Comparison of ENCODE assay signal across 8 cellular contexts in genomic region chr22:50186181-50186731, GRCh38. TPM values are rescaled to one million over a fixed set of nuclear protein-coding genes. Genes with fewer than 3 reads are reported as not detected.
DNase-seq lines count a peak whose midpoint lies in the region; ATAC-seq and TF ChIP-seq lines count a peak whose summit lies in the region.

No MANE protein-coding gene starts in this region.

- peaks cover 0 to 2% of the 10 kb centered on the region in 2 donors for H3K27me3 Mint-ChIP-seq in CD8-positive, alpha-beta memory T cell

- peak overlapping the region; percentile 61 for H3K27ac ChIP-seq in CD8-positive, alpha-beta memory T cell (ENCODE audit: low read depth, low read length)
- peak overlapping the region; percentile 76 for H3K27ac ChIP-seq in Panc1 (ENCODE audit: low read length)
- H3K27ac ChIP-seq in esophagus (ENCODE audit: low read depth in 2 of 2, low read length in 1 of 2), result peak overlapping the region; percentile 6 to 79
- peak overlapping the region; percentile 99 for H3K27ac ChIP-seq in neutrophil

- H3K9me3 ChIP-seq in CD8-positive, alpha-beta memory T cell (ENCODE audit: low read length), result no peaks in the 10 kb centered on the region
- H3K9me3 ChIP-seq in Panc1 (ENCODE audit: control insufficient read depth, insufficient read depth, low read depth, low read length) (no peaks in the 10 kb centered on the region), esophagus (ENCODE audit: control insufficient read depth in 2 of 2, insufficient read depth in 1 of 2, low read depth in 1 of 2, low read length in 1 of 2) (no peaks in the 10 kb centered on the region), neutrophil (no peaks in the 10 kb centered on the region)

- H3K4me1 Mint-ChIP-seq in CD8-positive, alpha-beta memory T cell, result peaks cover 22 to 46% (median 26%) of the 10 kb centered on the region in 3 donors

- no peak for TF ChIP-seq CTCF in Panc1 (IDR thresholded peaks at IDR 0.05)
- TF ChIP-seq CTCF in neutrophil (IDR thresholded peaks at IDR 0.05), result no peak

- WGBS in esophagus, 2 donors, result 1 to 2% methylated on average over 42 to 47 of the region's 47 CpGs

- peaks cover 7% of the 10 kb centered on the region for H3K36me3 ChIP-seq in CD8-positive, alpha-beta memory T cell (ENCODE audit: insufficient read depth, low read length)
- H3K36me3 ChIP-seq in Panc1 (ENCODE audit: control insufficient read depth, insufficient read depth, low read length) (no peaks in the 10 kb centered on the region), esophagus (ENCODE audit: control insufficient read depth in 2 of 2, insufficient read depth in 2 of 2, low read length in 1 of 2) (peaks cover 0 to 6% of the 10 kb centered on the region in 2 donors), neutrophil (peaks cover 6% of the 10 kb centered on the region)

- in situ Hi-C loops in Panc1 (cut with HindIII; ENCODE audit: low pct_unique_long_range_greater_than_20kb, low sequenced_read_pairs), result no loop called here

- DNase-seq in CD8-positive, alpha-beta memory T cell, result peak in 1 of 5 donors; percentile 55
- DNase-seq in Panc1 (ENCODE audit: low read depth, low spot score), result no peak
- no peak for DNase-seq in amygdala (lab: John Stamatoyannopoulos, UW)
- DNase-seq in NCI-H345 (lab: John Stamatoyannopoulos, UW), result no peak

- intact Hi-C loops in Panc1 (cut with micrococcal nuclease; ENCODE audit: unreplicated experiment), result no loop called here

- no peaks in the 10 kb centered on the region for H3K27me3 ChIP-seq in CD8-positive, alpha-beta memory T cell (ENCODE audit: insufficient read depth, low read length, poor library complexity, severe bottlenecking)
- no peaks in the 10 kb centered on the region for H3K27me3 ChIP-seq in Panc1 (ENCODE audit: control insufficient read depth, insufficient read depth, low read length)
- no peaks in the 10 kb centered on the region for H3K27me3 ChIP-seq in esophagus (ENCODE audit: control insufficient read depth in 1 of 2, insufficient read depth in 2 of 2, low read length in 2 of 2)
- no peaks in the 10 kb centered on the region for H3K27me3 ChIP-seq in neutrophil

- peak overlapping the region; percentile 90 to 100 (median 98) for H3K27ac Mint-ChIP-seq in CD8-positive, alpha-beta memory T cell

- CTCF ChIA-PET in CD8-positive, alpha-beta memory T cell (lab: Charles Lee), result interaction anchor here (2.0 kb wide), 1 partner anchor 11 kb away, joined by 6 read pairs; no protein-coding TSS in a partner anchor
- CTCF ChIA-PET in Panc1 (lab: Charles Lee), result no interaction called here

- H3K4me1 ChIP-seq in CD8-positive, alpha-beta memory T cell (ENCODE audit: insufficient read depth, low read length), result peaks cover 40% of the 10 kb centered on the region
- H3K4me1 ChIP-seq in Panc1 (ENCODE audit: control insufficient read depth, insufficient read depth, low read length), result peaks cover 46% of the 10 kb centered on the region
- H3K4me1 ChIP-seq in esophagus (ENCODE audit: control insufficient read depth in 2 of 2, insufficient read depth in 2 of 2, low read length in 1 of 2), result peaks cover 16 to 44% of the 10 kb centered on the region in 2 donors
- H3K4me1 ChIP-seq in neutrophil (ENCODE audit: control insufficient read depth in 1 of 2, insufficient read depth in 1 of 2, low read depth in 1 of 2, low read length in 1 of 2), result peaks cover 73 to 75% of the 10 kb centered on the region in 2 experiments

- ATAC-seq in Panc1 (no peak), HG03354 (IDR thresholded peaks at IDR 0.05; ENCODE audit: poor library complexity, severe bottlenecking, unreplicated experiment) (no peak), HG03196 (IDR thresholded peaks at IDR 0.05; ENCODE audit: unreplicated experiment) (no peak)

- H3K36me3 Mint-ChIP-seq in CD8-positive, alpha-beta memory T cell, result peaks cover 0 to 10% (median 2%) of the 10 kb centered on the region in 3 donors

- POLR2A ChIA-PET in CD8-positive, alpha-beta memory T cell (lab: Charles Lee), result no interaction called here
- POLR2A ChIA-PET in Panc1 (lab: Charles Lee), result no interaction called here

- H3K4me3 ChIP-seq in CD8-positive, alpha-beta memory T cell (ENCODE audit: low read length), result peak overlapping the region; percentile 78
- H3K4me3 ChIP-seq in Panc1 (ENCODE audit: low read depth in 2 of 2, low read length in 2 of 2), result peak overlapping the region; percentile 55 to 66
- peak overlapping the region; percentile 64 to 81 for H3K4me3 ChIP-seq in esophagus (ENCODE audit: low read depth in 1 of 2, low read length in 2 of 2)
- H3K4me3 ChIP-seq in neutrophil (ENCODE audit: low read depth in 1 of 2, low read length in 1 of 2), result peak overlapping the region; percentile 67 to 69

- BruUV-seq in Panc1 (replicated peaks; lab: Mats Ljungman, UMichigan), result no TSS peak

- peak overlapping the region; percentile 94 to 98 (median 95) for H3K4me3 Mint-ChIP-seq in CD8-positive, alpha-beta memory T cell

- no peaks in the 10 kb centered on the region for H3K9me3 Mint-ChIP-seq in CD8-positive, alpha-beta memory T cell

RNA-seq across cellular contexts. Expression of gene TRABD, which starts 0.5 kb away (rescaled TPM):
- total RNA-seq in CD8-positive, alpha-beta memory T cell, result 100 to 1,000 TPM in 1 of 2 experiments, 10 to 100 TPM in 1; 96.2 to 102 TPM
- polyA plus RNA-seq in CD8-positive, alpha-beta memory T cell, result 49.0 TPM
- 55.7 TPM for total RNA-seq in Panc1 (2021; ENCODE audit: unreplicated experiment)
- polyA plus RNA-seq in Panc1 (2012; ENCODE audit: insufficient read length), result 83.8 TPM
- polyA plus RNA-seq in esophagus, result 10 to 100 TPM; 47.4 to 54.5 TPM

RNA-seq across cellular contexts. Expression of gene SELENOO, which starts 14.6 kb away (rescaled TPM):
- 10 to 100 TPM; 22.3 to 25.9 TPM for total RNA-seq in CD8-positive, alpha-beta memory T cell
- polyA plus RNA-seq in CD8-positive, alpha-beta memory T cell, result 6.1 TPM
- 34.3 TPM for total RNA-seq in Panc1 (2021; ENCODE audit: unreplicated experiment)
- 60.2 TPM for polyA plus RNA-seq in Panc1 (2012; ENCODE audit: insufficient read length)
- polyA plus RNA-seq in esophagus, result 10 to 100 TPM; 23.0 to 35.9 TPM

RNA-seq across cellular contexts. Expression of gene PANX2, which starts 15.7 kb away (rescaled TPM):
- total RNA-seq in CD8-positive, alpha-beta memory T cell, result 1 to 10 TPM; 1.7 to 1.8 TPM
- not detected for polyA plus RNA-seq in CD8-positive, alpha-beta memory T cell
- 0.77 TPM for total RNA-seq in Panc1 (2021; ENCODE audit: unreplicated experiment)
- polyA plus RNA-seq in Panc1 (2012; ENCODE audit: insufficient read length), result 1.1 TPM
- polyA plus RNA-seq in esophagus, result 1 to 10 TPM; 2.1 to 2.6 TPM

RNA-seq across cellular contexts. Expression of gene TUBGCP6, which starts 58.6 kb away (rescaled TPM):
- 10 to 100 TPM; 51.4 to 52.2 TPM for total RNA-seq in CD8-positive, alpha-beta memory T cell
- polyA plus RNA-seq in CD8-positive, alpha-beta memory T cell, result 18.6 TPM
- 31.3 TPM for total RNA-seq in Panc1 (2021; ENCODE audit: unreplicated experiment)
- 31.3 TPM for polyA plus RNA-seq in Panc1 (2012; ENCODE audit: insufficient read length)
- polyA plus RNA-seq in esophagus, result 10 to 100 TPM; 19.3 to 37.9 TPM

Comparison
In these comparisons a context has a peak if more than half of its experiments do, and no peak if none do; other contexts are left out.
1. H3K27ac ChIP-seq: peak in every context shown above with its lines; median percentile 99 in neutrophil; 76 in Panc1; 61 in CD8-positive, alpha-beta memory T cell; 42 in esophagus.